In the genomic region with DNA sequence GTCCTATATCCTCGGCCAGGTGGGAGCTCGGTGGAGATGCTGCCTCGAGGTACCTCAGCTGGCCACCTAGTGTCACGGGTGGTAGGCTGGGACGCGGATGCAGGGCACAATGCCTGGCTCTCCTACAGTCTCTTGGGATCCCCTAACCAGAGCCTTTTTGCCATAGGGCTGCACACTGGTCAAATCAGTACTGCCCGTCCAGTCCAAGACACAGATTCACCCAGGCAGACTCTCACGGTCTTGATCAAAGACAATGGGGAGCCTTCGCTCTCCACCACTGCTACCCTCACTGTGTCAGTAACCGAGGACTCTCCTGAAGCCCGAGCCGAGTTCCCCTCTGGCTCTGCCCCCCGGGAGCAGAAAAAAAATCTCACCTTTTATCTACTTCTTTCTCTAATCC, we compare ENCODE assay signal across 15 cellular contexts. TPM values are rescaled to one million over a fixed set of nuclear protein-coding genes. Genes with fewer than 3 reads are reported as not detected.
A peak's percentile ranks its signal among the peaks of the same experiment; 100 is the strongest.
DNase-seq lines count a peak whose midpoint lies in the region; ATAC-seq, FAIRE-seq and TF ChIP-seq lines count a peak whose summit lies in the region.
"Had no signal": no experiment of that assay in that cellular context is flagged by ENCODE, and none has a peak within 500 bp of the region (broad histone marks: within the 10 kb centered on the region; RNA-seq: fewer than 3 reads in every experiment).

No MANE protein-coding gene starts in this region.

- intact Hi-C loops in activated naive CD4-positive, alpha-beta T cell treated with anti-CD3 and anti-CD28 coated beads for 36 hours (cut with micrococcal nuclease), result loop anchor here (2.0 to 5.0 kb wide), 2 partner anchors 56 to 87 kb away; a partner anchor contains a TSS

- H3K9ac ChIP-seq in mucosa of stomach (ENCODE audit: low read length), result no peak overlapping the region

- H3K4me1 Mint-ChIP-seq in activated naive CD4-positive, alpha-beta T cell treated with anti-CD3 and anti-CD28 coated beads for 36 hours (ENCODE audit: low read depth), result peaks cover 20% of the 10 kb centered on the region
- H3K4me1 Mint-ChIP-seq in type B pancreatic cell (ENCODE audit: unreplicated experiment), result peaks cover 14% of the 10 kb centered on the region

- ATAC-seq in GM18907 (IDR thresholded peaks at IDR 0.05; ENCODE audit: unreplicated experiment), result no peak

- no peaks in the 10 kb centered on the region for H3K9me3 Mint-ChIP-seq in activated naive CD4-positive, alpha-beta T cell treated with anti-CD3 and anti-CD28 coated beads for 36 hours
- H3K9me3 Mint-ChIP-seq in type B pancreatic cell, result no peaks in the 10 kb centered on the region
- H3K9me3 Mint-ChIP-seq: activated CD4-positive, alpha-beta T cell treated with anti-CD3 and anti-CD28 coated beads, Interleukin-2, amount 10 ng/mL, durations not matched to agents 7 days and 5 days had no signal

- peaks cover 22% of the 10 kb centered on the region for H3K4me1 ChIP-seq in mucosa of stomach (ENCODE audit: control insufficient read depth, insufficient read depth, low read length)

- CTCF ChIA-PET in activated naive CD4-positive, alpha-beta T cell treated with anti-CD3 and anti-CD28 coated beads for 36 hours (lab: Charles Lee), result interaction anchor here (0.6 to 2.0 kb wide), 4 partner anchors 44 to 91 kb away, joined by 3 to 6 read pairs (median 3); a partner anchor contains a TSS

- H3K9me3 ChIP-seq in mucosa of stomach (ENCODE audit: control insufficient read depth, low read length), result no peaks in the 10 kb centered on the region
- H3K9me3 ChIP-seq: adrenal gland had no signal

- FAIRE-seq in bronchial epithelial cell (lab: Jason Lieb, UNC), result no peak
- FAIRE-seq: A204.1 had no signal

- no peaks in the 10 kb centered on the region for H3K36me3 Mint-ChIP-seq in activated naive CD4-positive, alpha-beta T cell treated with anti-CD3 and anti-CD28 coated beads for 36 hours (ENCODE audit: low read depth)
- H3K36me3 Mint-ChIP-seq in type B pancreatic cell, result peaks cover 36% of the 10 kb centered on the region

- TF ChIP-seq CTCF in bronchial epithelial cell (IDR thresholded peaks at IDR 0.05; ENCODE audit: insufficient read depth, low read length, severe bottlenecking) (no peak), type B pancreatic cell (conservative IDR thresholded peaks at IDR 0.05) (no peak)

- H3K27me3 ChIP-seq in bronchial epithelial cell (ENCODE audit: control insufficient read depth, insufficient read depth, low read length) (no peaks in the 10 kb centered on the region), mucosa of stomach (ENCODE audit: control insufficient read depth, insufficient read depth, low read length) (peaks cover 25% of the 10 kb centered on the region)
- H3K27me3 ChIP-seq: adrenal gland had no signal

- no peak for DNase-seq in activated naive CD4-positive, alpha-beta T cell treated with anti-CD3 and anti-CD28 coated beads for 36 hours
- no peak for DNase-seq in activated naive CD4-positive, alpha-beta T cell treated with Interleukin-2 at 50 U/mL for 16 hours
- DNase-seq in bronchial epithelial cell (ENCODE audit: low read depth), result no peak
- DNase-seq in type B pancreatic cell (ENCODE audit: extremely low spot score, unreplicated experiment), result no peak
- DNase-seq in ecto neural progenitor cell (ENCODE audit: low spot score), result no peak
- DNase-seq in erythroblast (lab: John Stamatoyannopoulos, UW), result no peak
- DNase-seq: activated CD4-positive, alpha-beta T cell treated with anti-CD3 and anti-CD28 coated beads, Interleukin-2, amount 10 ng/mL, durations not matched to agents 7 days and 5 days; adrenal gland; hippocampal formation; NCI-H2171; nucleus accumbens; SIG-M5 had no signal

- peak overlapping the region; percentile 86 for H3K4me3 Mint-ChIP-seq in activated naive CD4-positive, alpha-beta T cell treated with anti-CD3 and anti-CD28 coated beads for 36 hours
- peak overlapping the region; percentile 75 for H3K4me3 Mint-ChIP-seq in type B pancreatic cell

- H3K4me3 ChIP-seq in bronchial epithelial cell (ENCODE audit: low read depth, low read length), result peak overlapping the region; percentile 23
- H3K4me3 ChIP-seq in mucosa of stomach (ENCODE audit: low read length), result peak overlapping the region; percentile 1

- no peak for TF ChIP-seq POLR2A in erythroblast (IDR thresholded peaks at IDR 0.05; ENCODE audit: low read length)

- no peak overlapping the region for H3K27ac Mint-ChIP-seq in activated naive CD4-positive, alpha-beta T cell treated with anti-CD3 and anti-CD28 coated beads for 36 hours
- H3K27ac Mint-ChIP-seq in type B pancreatic cell, result no peak overlapping the region

- peaks cover 59% of the 10 kb centered on the region for H3K27me3 Mint-ChIP-seq in activated naive CD4-positive, alpha-beta T cell treated with anti-CD3 and anti-CD28 coated beads for 36 hours (ENCODE audit: low read depth)
- peaks cover 13% of the 10 kb centered on the region for H3K27me3 Mint-ChIP-seq in type B pancreatic cell

- H3K36me3 ChIP-seq in bronchial epithelial cell (ENCODE audit: control insufficient read depth, insufficient read depth, low read length) (peaks cover 1% of the 10 kb centered on the region), mucosa of stomach (ENCODE audit: control insufficient read depth, insufficient read depth, low read length) (no peaks in the 10 kb centered on the region)
- H3K36me3 ChIP-seq: adrenal gland had no signal

RNA-seq across cellular contexts. Expression of a gene that starts 2.0 kb away (rescaled TPM):
- total RNA-seq in activated naive CD4-positive, alpha-beta T cell treated with anti-CD3 and anti-CD28 coated beads for 36 hours, result under 1 TPM; 0.12 to 0.17 TPM
- total RNA-seq in bronchial epithelial cell (9.5 and 17.4 TPM in 2 replicates), type B pancreatic cell (ENCODE audit: low replicate concordance) (11.0 and 60.3 TPM in 2 replicates)
- total RNA-seq: activated CD4-positive, alpha-beta T cell treated with anti-CD3 and anti-CD28 coated beads, Interleukin-2, amount 10 ng/mL, durations not matched to agents 7 days and 5 days had no signal

RNA-seq across cellular contexts. Expression of a gene that starts 7.0 kb away (rescaled TPM):
- not detected for total RNA-seq in activated naive CD4-positive, alpha-beta T cell treated with anti-CD3 and anti-CD28 coated beads for 36 hours
- total RNA-seq in bronchial epithelial cell (0.53 and 0.90 TPM in 2 replicates), type B pancreatic cell (ENCODE audit: low replicate concordance) (0.38 and 4.0 TPM in 2 replicates)
- total RNA-seq: activated CD4-positive, alpha-beta T cell treated with anti-CD3 and anti-CD28 coated beads, Interleukin-2, amount 10 ng/mL, durations not matched to agents 7 days and 5 days had no signal

RNA-seq across cellular contexts. Expression of a gene that starts 11.1 kb away (rescaled TPM):
- total RNA-seq in activated naive CD4-positive, alpha-beta T cell treated with anti-CD3 and anti-CD28 coated beads for 36 hours, result not detected
- 0.26 and 0.77 TPM in 2 replicates for total RNA-seq in bronchial epithelial cell
- total RNA-seq in type B pancreatic cell (ENCODE audit: low replicate concordance), result 0.45 and 1.9 TPM in 2 replicates
- total RNA-seq: activated CD4-positive, alpha-beta T cell treated with anti-CD3 and anti-CD28 coated beads, Interleukin-2, amount 10 ng/mL, durations not matched to agents 7 days and 5 days had no signal

RNA-seq across cellular contexts. Expression of a gene that starts 47.5 kb away (rescaled TPM):
- not detected for total RNA-seq in activated naive CD4-positive, alpha-beta T cell treated with anti-CD3 and anti-CD28 coated beads for 36 hours
- total RNA-seq in bronchial epithelial cell, result 0.79 and 1.4 TPM in 2 replicates
- 1.2 and 1.7 TPM in 2 replicates for total RNA-seq in type B pancreatic cell (ENCODE audit: low replicate concordance)
- total RNA-seq: activated CD4-positive, alpha-beta T cell treated with anti-CD3 and anti-CD28 coated beads, Interleukin-2, amount 10 ng/mL, durations not matched to agents 7 days and 5 days had no signal

RNA-seq across cellular contexts. Expression of a gene that starts 57.0 kb away (rescaled TPM):
- under 1 TPM; 0.10 to 0.17 TPM for total RNA-seq in activated naive CD4-positive, alpha-beta T cell treated with anti-CD3 and anti-CD28 coated beads for 36 hours
- total RNA-seq in bronchial epithelial cell, result 1.6 and 3.2 TPM in 2 replicates
- total RNA-seq in type B pancreatic cell (ENCODE audit: low replicate concordance), result 2.6 TPM in 2 replicates
- total RNA-seq: activated CD4-positive, alpha-beta T cell treated with anti-CD3 and anti-CD28 coated beads, Interleukin-2, amount 10 ng/mL, durations not matched to agents 7 days and 5 days had no signal
